8 cellular contexts compared by ENCODE assay signal in genomic region chrX:119684312-119684711, GRCh38. TPM values are rescaled to one million over a fixed set of nuclear protein-coding genes. Genes with fewer than 3 reads are reported as not detected.
DNase-seq lines count a peak whose midpoint lies in the region; ATAC-seq and TF ChIP-seq lines count a peak whose summit lies in the region.
"Not testable (repeated sequence)": the region's sequence is repeated elsewhere in the genome, so short reads cannot be mapped to it uniquely, and the experiment has no call there.

No MANE protein-coding gene starts in this region.

- H3K4me1 Mint-ChIP-seq in CD4-positive, alpha-beta memory T cell, result peaks cover 33 to 87% (median 71%) of the 10 kb centered on the region in 4 donors
- peaks cover 48% of the 10 kb centered on the region for H3K4me1 Mint-ChIP-seq in T-helper 2 cell treated with Interferon-gamma antibody and Interleukin-4, amounts not matched to agents 5 μg/mL and 100 μg/mL, for 36 hours (ENCODE audit: low read depth)

- peak overlapping the region; percentile 98 to 100 (median 99) for H3K27ac Mint-ChIP-seq in CD4-positive, alpha-beta memory T cell
- H3K27ac Mint-ChIP-seq in T-helper 2 cell treated with Interferon-gamma antibody and Interleukin-4, amounts not matched to agents 5 μg/mL and 100 μg/mL, for 36 hours, result peak overlapping the region; percentile 97

- H3K9me3 ChIP-seq in CD4-positive, alpha-beta memory T cell (ENCODE audit: control insufficient read depth in 1 of 2, low read length in 2 of 2); MM.1S (replicated peaks; ENCODE audit: insufficient read depth, low read length); heart right ventricle; upper lobe of left lung: not testable (repeated sequence)

- DNase-seq in CD4-positive, alpha-beta memory T cell, result peak; percentile 51 to 81 (median 65)
- DNase-seq in MM.1S (peak; percentile 7), amniotic epithelial cell (ENCODE audit: low read depth) (peak; percentile 62)
- not testable (repeated sequence) for DNase-seq in T-helper 2 cell treated with Interferon-gamma antibody and Interleukin-4, amounts not matched to agents 5 μg/mL and 100 μg/mL, for 36 hours (ENCODE audit: low spot score); heart right ventricle; upper lobe of left lung
- peak; percentile 38 for DNase-seq in activated T-cell treated with anti-CD3 and anti-CD28 coated beads, Interleukin-2, amount 50 U/mL, for 1 hour

- peaks cover 94% of the 10 kb centered on the region for H3K4me1 ChIP-seq in CD4-positive, alpha-beta memory T cell (ENCODE audit: insufficient read depth, low read length)
- H3K4me1 ChIP-seq in MM.1S (ENCODE audit: low read length) (peaks cover 65% of the 10 kb centered on the region), heart right ventricle (peaks cover 0 to 76% (median 24%) of the 10 kb centered on the region in 9 donors), upper lobe of left lung (peaks cover 0 to 27% (median 7%) of the 10 kb centered on the region in 4 donors)

- peaks cover 90% of the 10 kb centered on the region for H3K79me2 ChIP-seq in MM.1S (ENCODE audit: low read length)

- peaks cover 76% of the 10 kb centered on the region for H3F3A ChIP-seq in MM.1S (ENCODE audit: insufficient read depth, low read length)

- not testable (repeated sequence) for H3K27me3 Mint-ChIP-seq in CD4-positive, alpha-beta memory T cell; T-helper 2 cell treated with Interferon-gamma antibody and Interleukin-4, amounts not matched to agents 5 μg/mL and 100 μg/mL, for 36 hours (ENCODE audit: low read depth)

- H3K9ac ChIP-seq in MM.1S (ENCODE audit: low read length), result peak overlapping the region; percentile 81; the same call in 1 of the 2 replicates

- not testable (repeated sequence) for H2AFZ ChIP-seq in MM.1S (ENCODE audit: low read length)

- not testable (repeated sequence) for H3K9me3 Mint-ChIP-seq in CD4-positive, alpha-beta memory T cell; T-helper 2 cell treated with Interferon-gamma antibody and Interleukin-4, amounts not matched to agents 5 μg/mL and 100 μg/mL, for 36 hours

- not testable (repeated sequence) for TF ChIP-seq POLR2A in upper lobe of left lung (IDR thresholded peaks at IDR 0.05)

- ATAC-seq in heart right ventricle; upper lobe of left lung (ENCODE audit: low FRiP score in 2 of 2): not testable (repeated sequence)

- peak overlapping the region; percentile 89 for H3K27ac ChIP-seq in CD4-positive, alpha-beta memory T cell (ENCODE audit: low read depth, low read length)
- H3K27ac ChIP-seq in MM.1S (ENCODE audit: low read length) (peak overlapping the region; percentile 98; the same call in 1 of the 2 replicates), heart right ventricle (peak overlapping the region in 6 of 10 donors; percentile 77 to 89 (median 86)), skin epidermis (peak overlapping the region in 16 of 21 experiments; percentile 65 to 90 (median 84)), upper lobe of left lung (peak overlapping the region; percentile 81 to 89 (median 86))

- peak overlapping the region in 1 of 2 donors; percentile 46 for H3K4me3 ChIP-seq in CD4-positive, alpha-beta memory T cell (ENCODE audit: low read length in 2 of 2)
- not testable (repeated sequence) for H3K4me3 ChIP-seq in MM.1S (ENCODE audit: low read length); heart right ventricle; skin epidermis; upper lobe of left lung

- H3K27me3 ChIP-seq in CD4-positive, alpha-beta memory T cell (ENCODE audit: insufficient read depth, low read length); MM.1S (replicated peaks; ENCODE audit: insufficient read depth, low read length); heart right ventricle; upper lobe of left lung: not testable (repeated sequence)

- WGBS in heart right ventricle, 2 donors, result 90 to 97% methylated on average over 8 of the region's 8 CpGs
- 81 to 82% methylated on average over 8 of the region's 8 CpGs for WGBS in upper lobe of left lung, 2 donors

- POLR2A ChIA-PET in CD4-positive, alpha-beta memory T cell (lab: Charles Lee; ENCODE audit: partially characterized antibody), result interaction anchor here (1.2 to 12.0 kb wide), 5 partner anchors 7 to 110 kb away, joined by 3 to 277 read pairs (median 23); partner anchors contain the start of genes SEPTIN6, SOWAHD and UBE2A

- peak overlapping the region; percentile 64 to 100 (median 98) for H3K4me3 Mint-ChIP-seq in CD4-positive, alpha-beta memory T cell
- peak overlapping the region; percentile 93 for H3K4me3 Mint-ChIP-seq in T-helper 2 cell treated with Interferon-gamma antibody and Interleukin-4, amounts not matched to agents 5 μg/mL and 100 μg/mL, for 36 hours

- H3K36me3 Mint-ChIP-seq in CD4-positive, alpha-beta memory T cell, result peaks cover 4 to 12% of the 10 kb centered on the region in 2 donors
- H3K36me3 Mint-ChIP-seq in T-helper 2 cell treated with Interferon-gamma antibody and Interleukin-4, amounts not matched to agents 5 μg/mL and 100 μg/mL, for 36 hours (ENCODE audit: low read depth), result peaks cover 43% of the 10 kb centered on the region

- not testable (repeated sequence) for H3K9me2 ChIP-seq in MM.1S (replicated peaks; ENCODE audit: insufficient read depth, low read length)

- H3K4me2 ChIP-seq in MM.1S (ENCODE audit: low read depth, low read length), result peak overlapping the region; percentile 90; the same call in 1 of the 2 replicates

- intact Hi-C loops in CD4-positive, alpha-beta memory T cell (cut with micrococcal nuclease), result loop anchor here (5.0 kb wide), 1 partner anchor 73 kb away; the partner anchor contains the start of gene SOWAHD
- intact Hi-C loops in heart right ventricle (cut with DNase I), result not testable (repeated sequence)

- not testable (repeated sequence) for H3K36me3 ChIP-seq in CD4-positive, alpha-beta memory T cell (ENCODE audit: insufficient read depth, low read length); MM.1S (replicated peaks; ENCODE audit: insufficient read depth, low read length); heart right ventricle; upper lobe of left lung

- not testable (repeated sequence) for TF ChIP-seq CTCF in MM.1S (IDR thresholded peaks at IDR 0.05; ENCODE audit: low read length); heart right ventricle (IDR thresholded peaks at IDR 0.05); upper lobe of left lung (IDR thresholded peaks at IDR 0.05)

- CTCF ChIA-PET in CD4-positive, alpha-beta memory T cell (lab: Charles Lee; ENCODE audit: partially characterized antibody), result interaction anchor here (0.8 to 3.5 kb wide), 4 partner anchors 8 to 202 kb away, joined by 3 to 15 read pairs (median 3); partner anchors contain the start of gene SEPTIN6

- not testable (repeated sequence) for H4K20me1 ChIP-seq in MM.1S (ENCODE audit: insufficient read depth, low read length)

- TF ChIP-seq EP300 in upper lobe of left lung (IDR thresholded peaks at IDR 0.05), result not testable (repeated sequence)

RNA-seq across cellular contexts. Expression of gene SEPTIN6, which starts 8.7 kb away (rescaled TPM):
- 100 to 1,000 TPM; 174 to 178 TPM for total RNA-seq in CD4-positive, alpha-beta memory T cell
- polyA plus RNA-seq in CD4-positive, alpha-beta memory T cell, result 100 to 1,000 TPM; 112 to 244 TPM
- total RNA-seq in heart right ventricle (10 to 100 TPM in 4 of 10 donors, 1 to 10 TPM in 6; 7.5 to 24.9 (median 9.3) TPM), upper lobe of left lung (10 to 100 TPM; 12.3 to 27.2 (median 21.4) TPM)
- polyA plus RNA-seq in heart right ventricle, result 1 to 10 TPM; 4.6 to 7.5 TPM

Comparison
In these comparisons a context has a peak if more than half of its experiments do, and no peak if none do; other contexts are left out.
1. RNA of gene SEPTIN6, which starts 8.7 kb away (total RNA-seq): 174 to 178 TPM in CD4-positive, alpha-beta memory T cell; 12.3 to 27.2 TPM in upper lobe of left lung and 7.5 to 24.9 TPM in heart right ventricle; every median in the first group is over 4 times any median in the second.
2. Peak in every context shown above with its lines, with median percentiles within 50 percentile points of each other: H3K27ac ChIP-seq.